In genomic region chr2:222318026-222318711, GRCh38 we compare ENCODE assay signal across 8 cellular contexts. TPM values are rescaled to one million over a fixed set of nuclear protein-coding genes. Genes with fewer than 3 reads are reported as not detected.
DNase-seq lines count a peak whose midpoint lies in the region; ATAC-seq and TF ChIP-seq lines count a peak whose summit lies in the region.

No MANE protein-coding gene starts in this region.

- peak; percentile 70 for TF ChIP-seq CTCF in neural crest cell (conservative IDR thresholded peaks at IDR 0.05)

- H3K4me3 Mint-ChIP-seq in activated CD4-positive, alpha-beta memory T cell treated with anti-CD3 and anti-CD28 coated beads, Interleukin-2, amount 10 ng/mL, durations not matched to agents 7 days and 5 days: peak overlapping the region; percentile 78
- peak overlapping the region; percentile 89 for H3K4me3 Mint-ChIP-seq in neural crest cell

- CTCF ChIA-PET in activated CD4-positive, alpha-beta memory T cell treated with anti-CD3 and anti-CD28 coated beads, Interleukin-2, amount 10 ng/mL, durations not matched to agents 7 days and 5 days (lab: Charles Lee): interaction anchor here (0.7 to 2.9 kb wide), 28 partner anchors 11 to 1644 kb away, joined by 3 to 45 read pairs (median 4); no protein-coding TSS in a partner anchor

- peaks cover 16% of the 10 kb centered on the region for H3K4me1 Mint-ChIP-seq in activated CD4-positive, alpha-beta memory T cell treated with anti-CD3 and anti-CD28 coated beads, Interleukin-2, amount 10 ng/mL, durations not matched to agents 7 days and 5 days
- peaks cover 18% of the 10 kb centered on the region for H3K4me1 Mint-ChIP-seq in neural crest cell

- POLR2A ChIA-PET in activated CD4-positive, alpha-beta memory T cell treated with anti-CD3 and anti-CD28 coated beads, Interleukin-2, amount 10 ng/mL, durations not matched to agents 7 days and 5 days (lab: Charles Lee): interaction anchor here (1.0 to 1.6 kb wide), 4 partner anchors 23 to 337 kb away, joined by 3 to 4 read pairs (median 4); no protein-coding TSS in a partner anchor

- H3K27ac Mint-ChIP-seq in activated CD4-positive, alpha-beta memory T cell treated with anti-CD3 and anti-CD28 coated beads, Interleukin-2, amount 10 ng/mL, durations not matched to agents 7 days and 5 days: no peak overlapping the region
- no peak overlapping the region for H3K27ac Mint-ChIP-seq in neural crest cell (ENCODE audit: unreplicated experiment)

- ATAC-seq in GM19324 (IDR thresholded peaks at IDR 0.05; ENCODE audit: low FRiP score, unreplicated experiment) (peak; percentile 50), HG03196 (IDR thresholded peaks at IDR 0.05; ENCODE audit: unreplicated experiment) (peak; percentile 50)

- no peaks in the 10 kb centered on the region for H3K9me3 Mint-ChIP-seq in activated CD4-positive, alpha-beta memory T cell treated with anti-CD3 and anti-CD28 coated beads, Interleukin-2, amount 10 ng/mL, durations not matched to agents 7 days and 5 days
- H3K9me3 Mint-ChIP-seq in neural crest cell: no peaks in the 10 kb centered on the region

- peaks cover 71% of the 10 kb centered on the region for H3K27me3 Mint-ChIP-seq in activated CD4-positive, alpha-beta memory T cell treated with anti-CD3 and anti-CD28 coated beads, Interleukin-2, amount 10 ng/mL, durations not matched to agents 7 days and 5 days
- peaks cover 80% of the 10 kb centered on the region for H3K27me3 Mint-ChIP-seq in neural crest cell (ENCODE audit: low read depth)

- peak; percentile 87 for DNase-seq in DMS53 treated with DMSO at 0.1 percent for 48 hours (lab: John Stamatoyannopoulos, UW; ENCODE audit: unreplicated experiment)
- peak; percentile 78 for DNase-seq in NCI-H2227 treated with DMSO at 0.1 percent for 48 hours (lab: John Stamatoyannopoulos, UW)
- DNase-seq in activated CD4-positive, alpha-beta memory T cell treated with anti-CD3 and anti-CD28 coated beads, Interleukin-2, amount 10 ng/mL, durations not matched to agents 7 days and 5 days: peak; percentile 43
- peak; percentile 31 for DNase-seq in fibroblast of the conjunctiva (ENCODE audit: low read depth)
- peak; percentile 65 for DNase-seq in neural crest cell (ENCODE audit: low read depth, low spot score)
- DNase-seq in NK-92 treated with Interleukin-12 subunit alpha and Interleukin-12 subunit beta, amount 100 ng/mL, for 24 hours (lab: John Stamatoyannopoulos, UW): no peak

- H3K36me3 Mint-ChIP-seq in activated CD4-positive, alpha-beta memory T cell treated with anti-CD3 and anti-CD28 coated beads, Interleukin-2, amount 10 ng/mL, durations not matched to agents 7 days and 5 days (ENCODE audit: low read depth): no peaks in the 10 kb centered on the region
- no peaks in the 10 kb centered on the region for H3K36me3 Mint-ChIP-seq in neural crest cell (ENCODE audit: low read depth)

RNA-seq across cellular contexts. Expression of gene PAX3, which starts 19.4 kb away (rescaled TPM):
- not detected for total RNA-seq in activated CD4-positive, alpha-beta memory T cell treated with anti-CD3 and anti-CD28 coated beads, Interleukin-2, amount 10 ng/mL, durations not matched to agents 7 days and 5 days
- total RNA-seq in neural crest cell: 52.1 and 52.2 TPM in 2 replicates

Comparison
In these comparisons a context has a peak if more than half of its experiments do, and no peak if none do; other contexts are left out.
1. RNA of gene PAX3, which starts 19.4 kb away (total RNA-seq): 52.1 to 52.2 TPM in neural crest cell; not detected in activated CD4-positive, alpha-beta memory T cell treated with anti-CD3 and anti-CD28 coated beads, Interleukin-2, amount 10 ng/mL, durations not matched to agents 7 days and 5 days; every median in the first group is over 10 times any median in the second.